In the genomic region with DNA sequence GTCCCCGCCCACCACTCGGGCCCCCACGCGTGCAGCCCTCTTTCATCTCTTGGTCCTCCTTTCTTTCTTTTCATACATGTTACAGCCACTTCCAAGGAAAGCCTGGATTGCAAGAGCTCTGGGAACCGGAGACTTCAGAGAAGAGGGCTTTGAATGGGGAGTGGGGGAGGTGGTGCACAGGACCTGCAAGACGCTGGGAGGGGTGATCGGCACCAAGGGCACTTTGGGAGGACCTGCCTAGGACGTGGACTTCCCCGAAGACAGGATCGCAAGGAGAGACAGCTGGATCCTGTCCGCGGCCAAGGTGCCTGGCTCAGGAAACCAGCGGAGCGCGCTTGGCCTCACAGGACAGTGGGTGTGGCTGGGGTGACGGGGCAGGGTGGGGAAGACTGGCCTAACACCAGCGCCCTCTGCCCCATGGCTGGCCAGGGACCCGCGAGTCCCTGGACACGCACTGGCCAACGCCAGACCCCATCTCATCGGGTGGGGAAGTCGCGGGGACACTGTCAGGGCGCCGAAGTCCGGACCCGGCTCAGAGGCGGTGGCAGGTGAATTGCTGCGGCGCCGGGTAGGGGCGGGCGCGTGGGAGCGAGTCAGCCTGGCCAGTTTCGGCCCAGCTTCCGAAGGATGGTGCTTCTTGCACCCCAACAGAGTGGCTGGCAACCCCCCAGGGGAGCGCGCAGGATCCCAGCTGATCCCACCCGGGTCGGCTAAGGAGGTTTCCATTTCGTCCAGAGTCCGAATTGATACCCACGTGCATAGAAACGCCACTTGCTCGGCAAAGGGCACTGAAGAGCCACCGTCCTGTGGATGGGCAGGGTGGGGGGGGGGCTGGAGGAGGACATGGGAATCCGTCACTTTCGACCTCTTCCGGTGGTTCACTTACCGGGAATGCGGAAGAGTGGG, we compare ENCODE assay signal across 9 cellular contexts. TPM values are rescaled to one million over a fixed set of nuclear protein-coding genes. Genes with fewer than 3 reads are reported as not detected.
DNase-seq lines count a peak whose midpoint lies in the region; ATAC-seq and TF ChIP-seq lines count a peak whose summit lies in the region.
"Had no signal": no experiment of that assay in that cellular context is flagged by ENCODE, and none has a peak within 500 bp of the region (broad histone marks: within the 10 kb centered on the region; RNA-seq: fewer than 3 reads in every experiment).

No MANE protein-coding gene starts in this region.

- in situ Hi-C loops in mammary epithelial cell (cut with MboI; ENCODE audit: low sequenced_read_pairs in 2 of 2) = loop anchor here (10.0 to 25.0 kb wide), 4 partner anchors 115 to 338 kb away; no protein-coding TSS in a partner anchor

- H3K36me3 ChIP-seq in mammary epithelial cell (ENCODE audit: insufficient read depth, low read length) (no peaks in the 10 kb centered on the region), suprapubic skin (no peaks in the 10 kb centered on the region)

- dilution Hi-C loops in mammary epithelial cell (cut with HindIII; ENCODE audit: low sequenced_read_pairs) = no loop called here

- no peak for ATAC-seq in HG03565 (IDR thresholded peaks at IDR 0.05; ENCODE audit: unreplicated experiment)

- H3K4me2 ChIP-seq in mammary epithelial cell (ENCODE audit: insufficient read depth, low read depth, low read length) = peak overlapping the region; percentile 94

- intact Hi-C loops in mammary epithelial cell (cut with micrococcal nuclease) = loop anchor here (1.0 to 2.0 kb wide), 7 partner anchors 50 to 359 kb away; no protein-coding TSS in a partner anchor

- H3K27me3 ChIP-seq in mammary epithelial cell (ENCODE audit: insufficient read depth, low read length) = no peaks in the 10 kb centered on the region
- H3K27me3 ChIP-seq in layer of hippocampus (ENCODE audit: control insufficient read depth, insufficient read depth, low read length) = peaks cover 18% of the 10 kb centered on the region
- H3K27me3 ChIP-seq in suprapubic skin = peaks cover 25% of the 10 kb centered on the region

- H3K4me3 ChIP-seq in mammary epithelial cell (replicated peaks in 1 of 3; ENCODE audit: insufficient read depth in 1 of 3, low read depth in 2 of 3, low read length in 3 of 3) (peak overlapping the region; percentile 17 to 55 (median 53)), suprapubic skin (peak overlapping the region; percentile 69)

- peak; percentile 11 to 25 for DNase-seq in Kasumi-1 (lab: John Stamatoyannopoulos, UW)
- DNase-seq in mammary epithelial cell = peak; percentile 47
- DNase-seq in suprapubic skin (ENCODE audit: low spot score in 2 of 2) = peak; percentile 83 to 88
- no peak for DNase-seq in iPS-NIHi11 (ENCODE audit: low spot score)
- no peak for DNase-seq in globus pallidus (ENCODE audit: low spot score)
- no peak for DNase-seq in activated CD8-positive, alpha-beta memory T cell treated with anti-CD3 and anti-CD28 coated beads, Interleukin-2, amount 50 U/mL, for 4 hours

- TF ChIP-seq POLR2A in suprapubic skin (IDR thresholded peaks at IDR 0.05) = no peak

- peak overlapping the region; percentile 86 for H2AFZ ChIP-seq in mammary epithelial cell (ENCODE audit: low read depth, low read length)

- TF ChIP-seq EP300 in suprapubic skin (IDR thresholded peaks at IDR 0.05) = no peak

- TF ChIP-seq CTCF in mammary epithelial cell (conservative IDR thresholded peaks at IDR 0.05 in 1 of 2, IDR thresholded peaks at IDR 0.05 in 1 of 2; ENCODE audit: extremely low read depth in 1 of 2, insufficient read depth in 1 of 2, low read depth in 1 of 2, low read length in 2 of 2) (no peak), suprapubic skin (IDR thresholded peaks at IDR 0.05) (no peak)

- CTCF ChIA-PET in mammary epithelial cell (lab: Charles Lee; ENCODE audit: low non-redundant PET) = interaction anchor here (1.1 kb wide), 1 partner anchor 151 kb away, joined by 3 read pairs; no protein-coding TSS in a partner anchor

- BruUV-seq in mammary epithelial cell (replicated peaks; lab: Mats Ljungman, UMichigan) = no TSS peak

- H3K27ac ChIP-seq in mammary epithelial cell (ENCODE audit: insufficient read depth, low read depth, low read length) (peak overlapping the region; percentile 4), layer of hippocampus (ENCODE audit: low read depth, low read length) (peak overlapping the region; percentile 27), suprapubic skin (peak overlapping the region; percentile 95)

- no peak overlapping the region for H3K9ac ChIP-seq in mammary epithelial cell (ENCODE audit: insufficient read depth, low read length)

- WGBS in mammary epithelial cell (ENCODE audit: low coverage, missing lambda C conversion rate) = 2% methylated on average over 17 of the region's 53 CpGs
- 0% methylated on average over 24 of the region's 53 CpGs for WGBS in suprapubic skin

- H3K4me1 ChIP-seq in mammary epithelial cell (ENCODE audit: insufficient read depth, low read length) (peaks cover 38% of the 10 kb centered on the region), suprapubic skin (peaks cover 70% of the 10 kb centered on the region)

- H3K9me3 ChIP-seq in mammary epithelial cell (replicated peaks; ENCODE audit: insufficient read depth, low read length) (no peaks in the 10 kb centered on the region), suprapubic skin (no peaks in the 10 kb centered on the region)

- H3K79me2 ChIP-seq in mammary epithelial cell (ENCODE audit: insufficient read depth, low read length) = peaks cover 4% of the 10 kb centered on the region

- no peaks in the 10 kb centered on the region for H4K20me1 ChIP-seq in mammary epithelial cell (ENCODE audit: insufficient read depth, low read length)

RNA-seq across cellular contexts. Expression of a gene that starts 0.7 kb away (rescaled TPM):
- total RNA-seq in mammary epithelial cell (10 to 100 TPM in 1 of 2 donors, 1 to 10 TPM in 1; 1.4 to 36.7 TPM), suprapubic skin (100 to 1,000 TPM in 3 of 4 donors, 10 to 100 TPM in 1; 39.7 to 329 (median 241) TPM)
- 2.6 TPM for polyA plus RNA-seq in mammary epithelial cell
- polyA minus RNA-seq in mammary epithelial cell = 1.4 TPM
- polyA plus RNA-seq: IgD-negative memory B cell had no signal

RNA-seq across cellular contexts. Expression of a gene that starts 15.1 kb away (rescaled TPM):
- total RNA-seq in mammary epithelial cell (not detected), suprapubic skin (not detected)
- polyA plus RNA-seq in mammary epithelial cell = not detected
- polyA minus RNA-seq in mammary epithelial cell = not detected
- polyA plus RNA-seq: IgD-negative memory B cell had no signal

RNA-seq across cellular contexts. Expression of a gene that starts 35.9 kb away (rescaled TPM):
- total RNA-seq in mammary epithelial cell = not detected
- polyA plus RNA-seq in mammary epithelial cell = not detected
- not detected for polyA minus RNA-seq in mammary epithelial cell
- 10 to 100 TPM in 3 of 4 donors, 1 to 10 TPM in 1; 8.1 to 25.1 (median 16.2) TPM for total RNA-seq in suprapubic skin
- polyA plus RNA-seq: IgD-negative memory B cell had no signal

Comparison
In these comparisons a context has a peak if more than half of its experiments do, and no peak if none do; other contexts are left out.
1. DNase-seq: peak in Kasumi-1 (2 of 2), mammary epithelial cell (single experiment) and suprapubic skin (2 of 2); none in iPS-NIHi11 (single experiment), globus pallidus (single experiment) and activated CD8-positive, alpha-beta memory T cell treated with anti-CD3 and anti-CD28 coated beads, Interleukin-2, amount 50 U/mL, for 4 hours (single experiment).
2. H3K27ac ChIP-seq: peak in every context shown above with its lines; median percentile 95 in suprapubic skin; 27 in layer of hippocampus; 4 in mammary epithelial cell.
3. RNA of a gene that starts 35.9 kb away (total RNA-seq): 8.1 to 25.1 TPM in suprapubic skin; not detected in mammary epithelial cell; every median in the first group is over 4 times any median in the second.